ENCODE assay signal across 8 cellular contexts in the genomic region with DNA sequence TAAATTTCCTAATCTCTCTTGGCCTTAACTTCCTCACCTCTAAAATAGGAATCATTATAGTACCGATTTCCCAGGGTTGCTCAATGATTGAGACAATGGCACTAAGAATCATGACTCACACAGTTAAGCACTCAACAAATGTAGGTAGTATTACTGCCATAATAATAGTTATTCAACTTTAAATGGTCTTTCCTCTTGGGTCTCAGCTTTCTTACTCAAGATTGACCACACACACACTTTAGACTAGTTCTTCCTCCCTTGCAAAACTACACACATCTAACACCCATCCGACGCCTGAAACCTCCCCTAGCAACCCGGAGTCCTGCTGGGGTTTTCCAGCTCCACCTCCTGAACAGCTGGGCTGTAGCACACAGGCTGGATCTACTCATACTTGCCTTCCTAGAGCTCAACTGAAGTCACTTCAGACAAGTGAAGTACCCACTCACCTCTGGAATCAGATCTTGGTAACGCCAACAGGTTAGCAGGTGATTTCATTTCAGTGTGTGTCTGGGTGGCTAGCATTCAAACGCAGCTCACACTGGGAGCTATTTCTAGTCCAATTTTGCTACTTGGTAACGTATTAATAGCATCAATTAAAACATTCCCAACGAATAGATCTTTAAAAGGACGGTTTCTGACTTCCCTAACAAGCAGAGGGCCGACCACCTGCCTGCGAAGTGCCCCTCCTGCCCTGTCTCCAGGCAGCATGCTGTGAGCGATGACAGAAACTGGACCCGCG. TPM values are rescaled to one million over a fixed set of nuclear protein-coding genes. Genes with fewer than 3 reads are reported as not detected.
DNase-seq lines count a peak whose midpoint lies in the region; ATAC-seq and TF ChIP-seq lines count a peak whose summit lies in the region.

No MANE protein-coding gene starts in this region.

- TF ChIP-seq CTCF in fibroblast of villous mesenchyme (IDR thresholded peaks at IDR 0.05; ENCODE audit: insufficient read depth, low read depth, low read length) (no peak), progenitor cell of endocrine pancreas (IDR thresholded peaks at IDR 0.05; ENCODE audit: unreplicated experiment) (no peak)

- no peaks in the 10 kb centered on the region for H3K9me3 ChIP-seq in aorta (ENCODE audit: control insufficient read depth, low read length)

- DNase-seq in COLO668 (lab: John Stamatoyannopoulos, UW; ENCODE audit: unreplicated experiment): peak; percentile 56
- peak; percentile 11 for DNase-seq in GM19240 (ENCODE audit: insufficient read length, low spot score)
- DNase-seq in NOMO-1 treated with DMSO at 0.1 percent for 48 hours (lab: John Stamatoyannopoulos, UW; ENCODE audit: unreplicated experiment): peak; percentile 84
- DNase-seq in activated T-cell treated with anti-CD3 and anti-CD28 coated beads, Interleukin-2, amount 50 U/mL, for 1 hour: peak; percentile 46
- peak; percentile 85 for DNase-seq in fibroblast of villous mesenchyme (ENCODE audit: low read depth)
- DNase-seq in progenitor cell of endocrine pancreas (ENCODE audit: low spot score, unreplicated experiment): no peak
- peak in 1 of 2 donors; percentile 68 for DNase-seq in aorta

- H3K27me3 ChIP-seq in aorta (ENCODE audit: control insufficient read depth in 1 of 2, insufficient read depth in 2 of 2, low read length in 1 of 2): no peaks in the 10 kb centered on the region

- peaks cover 23% of the 10 kb centered on the region for H3K4me1 Mint-ChIP-seq in progenitor cell of endocrine pancreas (ENCODE audit: low read depth)

- no peak overlapping the region for H3K27ac ChIP-seq in aorta (ENCODE audit: low read depth in 1 of 2, low read length in 2 of 2)

- peak overlapping the region; percentile 80 for H3K4me3 Mint-ChIP-seq in progenitor cell of endocrine pancreas (ENCODE audit: low read depth)

- no peaks in the 10 kb centered on the region for H3K27me3 Mint-ChIP-seq in progenitor cell of endocrine pancreas

- no peaks in the 10 kb centered on the region for H3K36me3 ChIP-seq in aorta (ENCODE audit: control insufficient read depth in 1 of 2, insufficient read depth in 2 of 2, low read length in 1 of 2)

- WGBS in aorta, 2 donors: 1% methylated on average over 14 of the region's 14 CpGs

- ATAC-seq in HG03378 (IDR thresholded peaks at IDR 0.05; ENCODE audit: unreplicated experiment) (peak; percentile 64), aorta (ENCODE audit: low FRiP score) (no peak)

- H3K4me3 ChIP-seq in fibroblast of villous mesenchyme (ENCODE audit: low read depth, low read length) (peak overlapping the region; percentile 79), aorta (ENCODE audit: low read length in 2 of 2) (peak overlapping the region; percentile 66 to 77)

- intact Hi-C loops in aorta (cut with DNase I): no loop called here

- H3K9me3 Mint-ChIP-seq in progenitor cell of endocrine pancreas (ENCODE audit: low read depth): no peaks in the 10 kb centered on the region

- H3K4me1 ChIP-seq in aorta (ENCODE audit: control insufficient read depth in 1 of 2, insufficient read depth in 2 of 2, low read length in 2 of 2): peaks cover 0 to 4% of the 10 kb centered on the region in 2 donors

- no peaks in the 10 kb centered on the region for H3K36me3 Mint-ChIP-seq in progenitor cell of endocrine pancreas (ENCODE audit: insufficient read depth)

- H3K27ac Mint-ChIP-seq in progenitor cell of endocrine pancreas: peak overlapping the region; percentile 11

RNA-seq across cellular contexts. Expression of a gene that starts 1.2 kb away (rescaled TPM):
- total RNA-seq in fibroblast of villous mesenchyme (22.5 and 37.6 TPM in 2 replicates), progenitor cell of endocrine pancreas (60.7 and 62.1 TPM in 2 replicates), aorta (10 to 100 TPM; 20.6 to 29.3 TPM)
- 10 to 100 TPM; 10.5 to 12.3 TPM for polyA plus RNA-seq in aorta
